ENCODE assay signal across 23 cellular contexts in the genomic region with DNA sequence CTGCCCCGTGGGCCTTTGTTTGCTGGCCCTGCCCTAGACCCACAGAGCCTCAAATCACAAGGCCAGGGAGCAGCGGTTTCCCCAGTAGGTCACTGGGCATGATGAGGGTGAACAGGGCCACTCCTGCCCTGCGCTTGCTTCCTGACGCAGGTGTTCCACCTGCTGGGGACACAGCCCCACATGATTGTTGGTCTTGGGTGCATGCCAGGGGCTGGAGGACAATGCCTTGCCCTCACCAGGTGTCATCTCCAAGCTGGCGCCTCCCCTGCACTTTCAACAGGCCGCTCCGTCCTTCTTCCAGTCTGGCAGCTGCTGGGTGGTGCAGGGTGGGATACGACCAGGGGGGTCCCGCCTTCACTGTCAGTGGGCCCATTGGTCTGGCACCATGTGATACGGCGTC. TPM values are rescaled to one million over a fixed set of nuclear protein-coding genes. Genes with fewer than 3 reads are reported as not detected.
DNase-seq lines count a peak whose midpoint lies in the region; ATAC-seq, FAIRE-seq and TF ChIP-seq lines count a peak whose summit lies in the region.
"Had no signal": no experiment of that assay in that cellular context is flagged by ENCODE, and none has a peak within 500 bp of the region (broad histone marks: within the 10 kb centered on the region; RNA-seq: fewer than 3 reads in every experiment).

No MANE protein-coding gene starts in this region.

- H3K4me1 Mint-ChIP-seq in stimulated activated memory B cell treated with anti-CD40 and anti-IgM and Interleukin-4, amounts not matched to agents 10 μg/mL and 1 μg/mL and 100 μg/mL, for 72 hours, result peaks cover 16% of the 10 kb centered on the region
- H3K4me1 Mint-ChIP-seq: WTC11 had no signal

- H3K9me3 Mint-ChIP-seq in stimulated activated memory B cell treated with anti-CD40 and anti-IgM and Interleukin-4, amounts not matched to agents 10 μg/mL and 1 μg/mL and 100 μg/mL, for 72 hours, result no peaks in the 10 kb centered on the region
- H3K9me3 Mint-ChIP-seq: CD4-positive, alpha-beta T cell; effector memory CD8-positive, alpha-beta T cell; stimulated activated effector memory CD8-positive, alpha-beta T cell treated with anti-CD3 and anti-CD28 coated beads, Interleukin-12 subunit alpha, Interleukin-12 subunit beta, amount 100 ng/mL, for 72 hours; WTC11 had no signal

- TF ChIP-seq RAD21 in GM12878 (IDR thresholded peaks at IDR 0.05; ENCODE audit: insufficient read depth, low read depth, low read length), result no peak

- peaks cover 2 to 15% of the 10 kb centered on the region in 2 experiments; a peak in 3 of 4 replicates for H3K36me3 ChIP-seq in GM12878 (ENCODE audit: control insufficient read depth in 2 of 2, insufficient read depth in 2 of 2, low read length in 1 of 2)

- H3K27ac Mint-ChIP-seq in stimulated activated memory B cell treated with anti-CD40 and anti-IgM and Interleukin-4, amounts not matched to agents 10 μg/mL and 1 μg/mL and 100 μg/mL, for 72 hours, result peak overlapping the region; percentile 11
- H3K27ac Mint-ChIP-seq: CD4-positive, alpha-beta T cell; stimulated activated effector memory CD8-positive, alpha-beta T cell treated with anti-CD3 and anti-CD28 coated beads, Interleukin-12 subunit alpha, Interleukin-12 subunit beta, amount 100 ng/mL, for 72 hours; WTC11 had no signal

- no peaks in the 10 kb centered on the region for H3K27me3 Mint-ChIP-seq in stimulated activated memory B cell treated with anti-CD40 and anti-IgM and Interleukin-4, amounts not matched to agents 10 μg/mL and 1 μg/mL and 100 μg/mL, for 72 hours
- H3K27me3 Mint-ChIP-seq: CD4-positive, alpha-beta T cell; effector memory CD8-positive, alpha-beta T cell had no signal

- POLR2A ChIA-PET in GM12878 (lab: Charles Lee), result no interaction called here

- DNase-seq in NCI-H1092 (lab: John Stamatoyannopoulos, UW), result peak; percentile 37
- DNase-seq in NCI-H510A (lab: John Stamatoyannopoulos, UW), result peak; percentile 75
- no peak for DNase-seq in GM12878 (ENCODE audit: low read depth, low spot score)
- DNase-seq in NCI-H187 (lab: John Stamatoyannopoulos, UW), result no peak
- DNase-seq in ACHN, result no peak
- DNase-seq: activated CD8-positive, alpha-beta memory T cell treated with anti-CD3 and anti-CD28 coated beads, Interleukin-2, amount 50 U/mL, for 48 hours; body of pancreas; CD4-positive, alpha-beta T cell; DMS79; effector memory CD8-positive, alpha-beta T cell; Kasumi-1; NCI-H2171 treated with DMSO at 0.1 percent for 48 hours; stimulated activated CD4-positive, alpha-beta T cell treated with anti-CD3 and anti-CD28 coated beads, Interleukin-2, amount 100 ng/mL, for 24 hours; T-helper 9 cell had no signal

- no peaks in the 10 kb centered on the region for H3K27me3 ChIP-seq in GM12878 (replicated peaks in 1 of 2; ENCODE audit: control insufficient read depth in 2 of 2, insufficient read depth in 2 of 2, low read length in 1 of 2)
- H3K27me3 ChIP-seq: body of pancreas had no signal

- 0 out of 2 replicates have a peak, but pooled peaks have one; percentile 34 for TF ChIP-seq POLR2A in GM12878 (IDR thresholded peaks at IDR 0.05; ENCODE audit: low read depth, low read length)

- FAIRE-seq in GM12878 (lab: Jason Lieb, UNC), result no peak
- FAIRE-seq: keratinocyte had no signal

- peaks cover 71% of the 10 kb centered on the region for H3K36me3 Mint-ChIP-seq in stimulated activated memory B cell treated with anti-CD40 and anti-IgM and Interleukin-4, amounts not matched to agents 10 μg/mL and 1 μg/mL and 100 μg/mL, for 72 hours
- H3K36me3 Mint-ChIP-seq: WTC11 had no signal

- SMC1A ChIA-PET in GM12878 (lab: Charles Lee; ENCODE audit: uncharacterized antibody, unreplicated experiment), result no interaction called here

- H3K9me3 ChIP-seq in GM12878 (replicated peaks; ENCODE audit: control insufficient read depth, insufficient read depth, low read length), result no peaks in the 10 kb centered on the region
- H3K9me3 ChIP-seq: body of pancreas, thoracic aorta had no signal

- no peak overlapping the region for H3K4me3 ChIP-seq in GM12878
- H3K4me3 ChIP-seq: body of pancreas, lung, skin epidermis, thoracic aorta had no signal

- H3K4me1 ChIP-seq in GM12878 (ENCODE audit: control insufficient read depth, insufficient read depth, low read length), result no peaks in the 10 kb centered on the region

- TF ChIP-seq CTCF in GM12878 (IDR thresholded peaks at IDR 0.05 in 2 of 3, conservative IDR thresholded peaks at IDR 0.05 in 1 of 3; ENCODE audit: control insufficient read depth in 2 of 3, extremely low read depth in 1 of 3, insufficient read depth in 1 of 3, low read depth in 3 of 3, low read length in 3 of 3), result no peak

- no peak overlapping the region for H3K9ac ChIP-seq in GM12878 (ENCODE audit: control insufficient read depth, insufficient read depth, low read length)

- H3K4me2 ChIP-seq in GM12878 (ENCODE audit: control insufficient read depth, insufficient read depth), result no peak overlapping the region

- no peak for TF ChIP-seq EP300 in GM12878 (IDR thresholded peaks at IDR 0.05; ENCODE audit: borderline replicate concordance in 1 of 2, control insufficient read depth in 1 of 2, low read depth in 2 of 2, low read length in 2 of 2)

- no peak overlapping the region for H3K4me3 Mint-ChIP-seq in stimulated activated memory B cell treated with anti-CD40 and anti-IgM and Interleukin-4, amounts not matched to agents 10 μg/mL and 1 μg/mL and 100 μg/mL, for 72 hours
- H3K4me3 Mint-ChIP-seq: CD4-positive, alpha-beta T cell; effector memory CD8-positive, alpha-beta T cell; stimulated activated effector memory CD8-positive, alpha-beta T cell treated with anti-CD3 and anti-CD28 coated beads, Interleukin-12 subunit alpha, Interleukin-12 subunit beta, amount 100 ng/mL, for 72 hours; WTC11 had no signal

- ATAC-seq in GM12878 (no peak), HG02852 (IDR thresholded peaks at IDR 0.05; ENCODE audit: unreplicated experiment) (no peak)
- ATAC-seq in stimulated activated memory B cell treated with anti-CD40 and anti-IgM and Interleukin-4, amounts not matched to agents 10 μg/mL and 1 μg/mL and 100 μg/mL, for 72 hours, result no peak
- ATAC-seq: body of pancreas; effector memory CD8-positive, alpha-beta T cell; HCT116; stimulated activated effector memory CD8-positive, alpha-beta T cell treated with anti-CD3 and anti-CD28 coated beads, Interleukin-12 subunit alpha, Interleukin-12 subunit beta, amount 100 ng/mL, for 72 hours; WTC11 had no signal

- RAD21 ChIA-PET in GM12878 (lab: Charles Lee; ENCODE audit: unreplicated experiment), result no interaction called here

- no peak overlapping the region for H3K27ac ChIP-seq in GM12878 (ENCODE audit: control insufficient read depth, insufficient read depth)
- H3K27ac ChIP-seq: body of pancreas, skin epidermis, thoracic aorta had no signal

- no peaks in the 10 kb centered on the region for H3K79me2 ChIP-seq in GM12878 (ENCODE audit: control insufficient read depth, insufficient read depth, low read length)

- CTCF ChIA-PET in GM12878 (lab: Yijun Ruan, JAX), result no interaction called here

- intact Hi-C loops in GM12878 (cut with micrococcal nuclease; ENCODE audit: unreplicated experiment), result no loop called here

- no peak overlapping the region for H2AFZ ChIP-seq in GM12878 (ENCODE audit: control insufficient read depth, low read depth, low read length)

- WGBS in GM12878 (ENCODE audit: insufficient coverage, insufficient replicate concordance, low lambda C conversion rate, missing lambda C conversion rate), result 96% methylated on average over 11 of the region's 11 CpGs

- in situ Hi-C loops in GM12878 (cut with MboI) (no loop called here), ACHN (cut with HindIII; ENCODE audit: low pct_ligation_motif_present, low pct_unique_long_range_greater_than_20kb, low sequenced_read_pairs) (no loop called here)

- no peaks in the 10 kb centered on the region for H4K20me1 ChIP-seq in GM12878 (ENCODE audit: control insufficient read depth, insufficient read depth)

- no TSS peak for BruUV-seq in GM12878 (replicated peaks; lab: Mats Ljungman, UMichigan)

RNA-seq across cellular contexts. Expression of gene IL10RB, which starts 24.3 kb away (rescaled TPM):
- total RNA-seq in GM12878 (2013; cell fraction: nucleolus; rRNA removed), result 35.3 and 38.4 TPM in 2 replicates
- total RNA-seq in GM12878 (2014; rRNA removed) (37.3 and 44.5 TPM in 2 replicates), GM12878 (2014; rRNA removed; fragmentation: Illumina TruSeq; extraction: Trizol) (30.0 and 32.4 TPM in 2 replicates), GM12878 (2021) (22.7 and 26.9 TPM in 2 replicates)
- 28.8 TPM for polyA plus RNA-seq in GM12878 (2011; ENCODE audit: low read depth)
- polyA plus RNA-seq in GM12878 (2011; rRNA removed) (31.4 and 37.4 TPM in 2 replicates), GM12878 (2014; fragmentation: Illumina TruSeq; extraction: Trizol) (27.3 and 37.5 TPM in 2 replicates), GM12878 (2014; fragmentation: Nextera tagmentation; extraction: Ambion mirVana) (10 to 100 TPM; 15.0 to 23.3 TPM), GM12878 (2014; rRNA removed) (27.2 and 31.1 TPM in 2 replicates), GM12878 (2016; fragmentation: Nextera tagmentation; extraction: Ambion mirVana) (10 to 100 TPM; 49.8 to 55.1 TPM)
- 32.9 and 43.8 TPM in 2 replicates for polyA plus RNA-seq in GM12878 (2011; cell fraction: cytosol; rRNA removed)
- polyA plus RNA-seq in GM12878 (2011; cell fraction: nucleus; rRNA removed), result 13.2 and 14.8 TPM in 2 replicates
- 30.3 and 41.4 TPM in 2 replicates for polyA plus RNA-seq in GM12878 (2012)
- polyA minus RNA-seq in GM12878 (2011; rRNA and poly(A)+ RNA removed), result 43.3 and 51.9 TPM in 2 replicates
- polyA minus RNA-seq in GM12878 (2011; cell fraction: cytosol; rRNA and poly(A)+ RNA removed), result 15.5 and 18.2 TPM in 2 replicates
- 8.2 and 10.6 TPM in 2 replicates for polyA minus RNA-seq in GM12878 (2011; cell fraction: nucleus; rRNA and poly(A)+ RNA removed)

RNA-seq across cellular contexts. Expression of gene IFNAR1, which starts 34.3 kb away (rescaled TPM):
- 28.3 and 29.7 TPM in 2 replicates for total RNA-seq in GM12878 (2013; cell fraction: nucleolus; rRNA removed)
- total RNA-seq in GM12878 (2014; rRNA removed) (17.0 and 17.3 TPM in 2 replicates), GM12878 (2014; rRNA removed; fragmentation: Illumina TruSeq; extraction: Trizol) (17.0 and 19.0 TPM in 2 replicates), GM12878 (2021) (33.2 and 35.5 TPM in 2 replicates)
- 18.0 TPM for polyA plus RNA-seq in GM12878 (2011; ENCODE audit: low read depth)
- polyA plus RNA-seq in GM12878 (2011; rRNA removed) (12.2 and 17.6 TPM in 2 replicates), GM12878 (2014; fragmentation: Illumina TruSeq; extraction: Trizol) (23.6 and 28.6 TPM in 2 replicates), GM12878 (2014; fragmentation: Nextera tagmentation; extraction: Ambion mirVana) (10 to 100 TPM; 25.6 to 30.9 TPM), GM12878 (2014; rRNA removed) (10.9 and 12.0 TPM in 2 replicates), GM12878 (2016; fragmentation: Nextera tagmentation; extraction: Ambion mirVana) (10 to 100 TPM; 55.3 to 62.4 TPM)
- polyA plus RNA-seq in GM12878 (2011; cell fraction: cytosol; rRNA removed), result 6.8 and 11.1 TPM in 2 replicates
- polyA plus RNA-seq in GM12878 (2011; cell fraction: nucleus; rRNA removed), result 4.0 and 5.0 TPM in 2 replicates
- 26.3 and 34.8 TPM in 2 replicates for polyA plus RNA-seq in GM12878 (2012)
- 17.7 and 17.8 TPM in 2 replicates for polyA minus RNA-seq in GM12878 (2011; rRNA and poly(A)+ RNA removed)
- 9.8 and 11.4 TPM in 2 replicates for polyA minus RNA-seq in GM12878 (2011; cell fraction: cytosol; rRNA and poly(A)+ RNA removed)
- polyA minus RNA-seq in GM12878 (2011; cell fraction: nucleus; rRNA and poly(A)+ RNA removed), result 5.9 and 9.6 TPM in 2 replicates

Comparison
In these comparisons a context has a peak if more than half of its experiments do, and no peak if none do; other contexts are left out.
1. DNase-seq: peak in NCI-H1092 (single experiment) and NCI-H510A (single experiment); none in GM12878 (single experiment), NCI-H187 (0 of 2) and ACHN (single experiment).